8 cellular contexts compared by ENCODE assay signal in genomic region chr17:51427259-51428255, GRCh38.
DNase-seq lines count a peak whose midpoint lies in the region; ATAC-seq, FAIRE-seq and TF ChIP-seq lines count a peak whose summit lies in the region.

No MANE protein-coding gene starts in this region.

- no TSS peak for BruUV-seq in K562 (replicated peaks; lab: Mats Ljungman, UMichigan)

- peaks cover 5% of the 10 kb centered on the region for H3K36me3 Mint-ChIP-seq in T-helper 17 cell (ENCODE audit: low read depth)

- DNase-seq in GM12892 (ENCODE audit: insufficient read length): peak; percentile 13
- DNase-seq in T-helper 17 cell: peak; percentile 65 to 85 (median 70)
- DNase-seq in K562 (ENCODE audit: extremely low read depth in 1 of 4, low spot score in 3 of 4): no peak
- DNase-seq in stimulated activated naive CD4-positive, alpha-beta T cell (lab: John Stamatoyannopoulos, UW): peak; percentile 64 to 82 (median 72)
- DNase-seq in G401 (ENCODE audit: low spot score): no peak
- no peak for DNase-seq in NOMO-1 (lab: John Stamatoyannopoulos, UW; ENCODE audit: unreplicated experiment in 2 of 2)
- DNase-seq in inferior parietal cortex (ENCODE audit: extremely low spot score): no peak

- ATAC-seq in HG02884 (IDR thresholded peaks at IDR 0.05; ENCODE audit: unreplicated experiment) (peak; percentile 68), T-helper 17 cell (peak; percentile 88), K562 (no peak)

- TF ChIP-seq RAD21 in K562 (CRISPR knock-in tag; conservative IDR thresholded peaks at IDR 0.05 in 1 of 2, IDR thresholded peaks at IDR 0.05 in 1 of 2): no peak

- no peaks in the 10 kb centered on the region; a peak in 1 of 5 replicates for H3K4me1 ChIP-seq in K562 (replicated peaks in 1 of 2; ENCODE audit: control insufficient read depth in 2 of 2, insufficient read depth in 2 of 2, low read length in 2 of 2)

- H3K9ac ChIP-seq in K562 (ENCODE audit: insufficient read depth in 1 of 2, low read depth in 2 of 2, low read length in 2 of 2): no peak overlapping the region

- H3K27me3 ChIP-seq in K562 (ENCODE audit: control insufficient read depth in 2 of 2, insufficient read depth in 2 of 2, low read length in 2 of 2): no peaks in the 10 kb centered on the region

- no peak overlapping the region for H3K27ac ChIP-seq in K562 (ENCODE audit: extremely low read depth, low read depth, low read length)

- no peaks in the 10 kb centered on the region for H3K9me3 ChIP-seq in T-helper 17 cell (ENCODE audit: control insufficient read depth, low read length, poor library complexity, severe bottlenecking)
- no peaks in the 10 kb centered on the region for H3K9me3 ChIP-seq in K562 (replicated peaks; ENCODE audit: control insufficient read depth, insufficient read depth, low read depth, low read length)

- no peak overlapping the region for H3K4me2 ChIP-seq in K562 (ENCODE audit: insufficient read depth, low read length)

- CTCF ChIA-PET in K562 (lab: Yijun Ruan, JAX; ENCODE audit: low intra/inter-chr PET ratio): no interaction called here

- TF ChIP-seq CTCF in K562 (IDR thresholded peaks at IDR 0.05 in 2 of 3, conservative IDR thresholded peaks at IDR 0.05 in 1 of 3; ENCODE audit: insufficient read depth in 2 of 3, low read depth in 1 of 3, low read length in 3 of 3): no peak

- FAIRE-seq in GM12892 (lab: Jason Lieb, UNC) (no peak), K562 (lab: Jason Lieb, UNC) (no peak)

- peaks cover 51% of the 10 kb centered on the region for H3K4me1 Mint-ChIP-seq in T-helper 17 cell

- in situ Hi-C loops in K562 (cut with MboI): no loop called here
- in situ Hi-C loops in G401 (cut with HindIII; ENCODE audit: low sequenced_read_pairs): no loop called here

- no peak for TF ChIP-seq EP300 in K562 (IDR thresholded peaks at IDR 0.05; ENCODE audit: low read length)

- no peaks in the 10 kb centered on the region for H3K79me2 ChIP-seq in K562 (ENCODE audit: control insufficient read depth, insufficient read depth, low read length)

- no peaks in the 10 kb centered on the region for H3K27me3 Mint-ChIP-seq in T-helper 17 cell

- POLR2A ChIA-PET in K562 (lab: Yijun Ruan, JAX): interaction anchor here (0.5 kb wide), 1 partner anchor 30 kb away, joined by 3 read pairs; no protein-coding TSS in a partner anchor

- H3K9me1 ChIP-seq in K562 (ENCODE audit: control insufficient read depth, insufficient read depth, low read length): no peaks in the 10 kb centered on the region

- H4K20me1 ChIP-seq in K562 (replicated peaks; ENCODE audit: control insufficient read depth, insufficient read depth, low read length): no peaks in the 10 kb centered on the region

- 2% methylated on average over 12 of the region's 12 CpGs for WGBS in K562 (ENCODE audit: insufficient coverage, low coverage, missing lambda C conversion rate)

- H3K4me3 ChIP-seq in K562: no peak overlapping the region

- peak overlapping the region; percentile 87 for H3K4me3 Mint-ChIP-seq in T-helper 17 cell

- H3K27ac Mint-ChIP-seq in T-helper 17 cell: peak overlapping the region; percentile 100

- H3K36me3 ChIP-seq in K562 (ENCODE audit: control insufficient read depth, insufficient read depth, low read length): no peaks in the 10 kb centered on the region

- intact Hi-C loops in K562 (cut with micrococcal nuclease): no loop called here

- H2AFZ ChIP-seq in K562 (ENCODE audit: low read depth, low read length): no peak overlapping the region

- no peak for TF ChIP-seq POLR2A in GM12892 (IDR thresholded peaks at IDR 0.05; ENCODE audit: low read depth, low read length)
- no peak for TF ChIP-seq POLR2A in K562 (conservative IDR thresholded peaks at IDR 0.05)

TF ChIP-seq in K562, 482 proteins besides CTCF, POLR2A, EP300 and RAD21:
- TF ChIP-seq CEBPB (tag; IDR thresholded peaks at IDR 0.05) (0 out of 2 replicates have a peak, but pooled peaks have one; percentile 29), SAFB2 (IDR thresholded peaks at IDR 0.05; ENCODE audit: borderline replicate concordance, low read depth, low read length, severe bottlenecking) (no peak), HLTF (IDR thresholded peaks at IDR 0.05) (no peak), MYC (IDR thresholded peaks at IDR 0.05; ENCODE audit: low read depth, low read length) (no peak), MYC (CRISPR knock-in tag; IDR thresholded peaks at IDR 0.05; ENCODE audit: borderline replicate concordance, low read depth) (no peak), CEBPG (CRISPR knock-in tag; IDR thresholded peaks at IDR 0.05) (no peak), CEBPG (tag; conservative IDR thresholded peaks at IDR 0.05 in 1 of 2, IDR thresholded peaks at IDR 0.05 in 1 of 2) (peak; percentile 22 to 73; a peak in 2 of 4 replicates), ATF3 (IDR thresholded peaks at IDR 0.05) (peak; percentile 40; the same call in 1 of the 2 replicates), ATF3 (CRISPR knock-in tag; conservative IDR thresholded peaks at IDR 0.05) (no peak)

Comparison
In these comparisons a context has a peak if more than half of its experiments do, and no peak if none do; other contexts are left out.
1. DNase-seq: peak in GM12892 (single experiment), T-helper 17 cell (3 of 3) and stimulated activated naive CD4-positive, alpha-beta T cell (6 of 6); none in K562 (0 of 4), G401 (single experiment), NOMO-1 (0 of 2) and inferior parietal cortex (single experiment).